ENCODE assay signal across 9 cellular contexts in the genomic region with DNA sequence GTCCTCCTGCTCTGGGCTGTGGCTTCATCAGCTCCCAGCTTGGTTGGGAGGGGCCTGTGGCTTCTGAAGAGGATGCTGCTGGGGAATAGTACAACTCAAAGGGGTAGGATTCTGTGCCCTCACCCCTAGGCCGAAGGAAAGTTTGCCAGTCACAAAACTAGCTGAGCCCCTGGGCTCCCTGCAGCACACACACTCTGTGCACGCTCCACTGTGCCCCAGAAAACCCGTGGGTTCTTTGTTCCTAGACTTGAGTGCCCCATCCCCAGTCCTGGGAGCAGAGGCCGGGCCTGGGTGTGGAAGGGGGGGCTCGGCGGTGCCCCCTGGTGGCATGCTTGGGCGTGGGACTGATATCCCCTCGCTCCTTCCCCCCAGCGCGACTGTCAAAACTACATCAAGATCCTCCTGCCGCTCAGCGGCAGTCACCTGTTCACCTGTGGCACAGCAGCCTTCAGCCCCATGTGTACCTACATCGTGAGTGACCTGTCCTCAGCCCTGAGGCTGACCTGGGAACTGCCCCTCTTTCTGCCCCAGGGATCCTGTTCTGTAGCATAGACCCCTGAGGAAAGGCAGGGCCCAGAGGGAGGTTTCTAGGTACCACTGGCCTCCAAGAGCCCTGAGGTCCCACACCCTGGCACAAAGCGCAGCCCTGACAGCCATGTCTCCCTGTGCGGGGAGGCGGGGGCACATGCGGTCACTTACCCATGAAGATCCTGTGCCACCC. TPM values are rescaled to one million over a fixed set of nuclear protein-coding genes. Genes with fewer than 3 reads are reported as not detected.
DNase-seq lines count a peak whose midpoint lies in the region; ATAC-seq and TF ChIP-seq lines count a peak whose summit lies in the region.
"Had no signal": no experiment of that assay in that cellular context is flagged by ENCODE, and none has a peak within 500 bp of the region (broad histone marks: within the 10 kb centered on the region; RNA-seq: fewer than 3 reads in every experiment).

No MANE protein-coding gene starts in this region.

- DNase-seq in D341Med (ENCODE audit: low spot score) (peak; percentile 87), Kasumi-1 (lab: John Stamatoyannopoulos, UW) (peak; percentile 47 to 59), endodermal cell (peak; percentile 86), amniotic stem cell (lab: John Stamatoyannopoulos, UW) (no peak), cerebellar nuclear complex (lab: John Stamatoyannopoulos, UW) (no peak)
- peak; percentile 58 for DNase-seq in activated CD4-positive, alpha-beta T cell treated with anti-CD3 and anti-CD28 coated beads, Interleukin-2, amount 50 U/mL, for 1 hour

- H3K9me3 Mint-ChIP-seq in endodermal cell = no peaks in the 10 kb centered on the region
- H3K9me3 Mint-ChIP-seq in nephron = no peaks in the 10 kb centered on the region

- no peak overlapping the region for H3K27ac ChIP-seq in endodermal cell (ENCODE audit: low read depth, low read length)

- no peak overlapping the region for H3K4me3 Mint-ChIP-seq in endodermal cell
- no peak overlapping the region for H3K4me3 Mint-ChIP-seq in nephron

- no peaks in the 10 kb centered on the region for H3K36me3 ChIP-seq in endodermal cell (ENCODE audit: control insufficient read depth, insufficient read depth, low read length)

- no peaks in the 10 kb centered on the region for H3K27me3 ChIP-seq in endodermal cell (ENCODE audit: control insufficient read depth, insufficient read depth, low read length, poor library complexity, severe bottlenecking)

- no peaks in the 10 kb centered on the region for H3K27me3 Mint-ChIP-seq in endodermal cell (ENCODE audit: insufficient read depth)
- no peaks in the 10 kb centered on the region for H3K27me3 Mint-ChIP-seq in nephron (ENCODE audit: low read depth)

- H3K36me3 Mint-ChIP-seq in endodermal cell (ENCODE audit: low read depth) (peaks cover 20% of the 10 kb centered on the region), nephron (ENCODE audit: low read depth) (peaks cover 23% of the 10 kb centered on the region)

- no peak for ATAC-seq in GM18907 (IDR thresholded peaks at IDR 0.05; ENCODE audit: unreplicated experiment)

- TF ChIP-seq CTCF in endodermal cell (conservative IDR thresholded peaks at IDR 0.05) = peak; percentile 87
- TF ChIP-seq CTCF in nephron (IDR thresholded peaks at IDR 0.05; ENCODE audit: unreplicated experiment in 3 of 3) = peak; percentile 55 to 64 (median 63)

- no peak overlapping the region for H3K4me3 ChIP-seq in endodermal cell (ENCODE audit: low read length)

- H3K4me1 ChIP-seq in endodermal cell (ENCODE audit: control insufficient read depth, insufficient read depth, low read length) = no peaks in the 10 kb centered on the region

- 66 to 70% methylated on average over 11 to 17 of the region's 17 CpGs for WGBS in endodermal cell (ENCODE audit: insufficient coverage in 1 of 2, insufficient read length in 1 of 2), 2 experiments

- no peak overlapping the region for H3K27ac Mint-ChIP-seq in endodermal cell
- no peak overlapping the region for H3K27ac Mint-ChIP-seq in nephron

- H3K4me1 Mint-ChIP-seq in endodermal cell (no peaks in the 10 kb centered on the region), nephron (no peaks in the 10 kb centered on the region)

- no peak overlapping the region for H3K9ac ChIP-seq in endodermal cell (ENCODE audit: extremely low read depth, low read length, poor library complexity, severe bottlenecking)

- no peaks in the 10 kb centered on the region for H3K9me3 ChIP-seq in endodermal cell (ENCODE audit: control insufficient read depth, low read length)

RNA-seq across cellular contexts. Expression of a gene that starts 14.2 kb away (rescaled TPM):
- total RNA-seq in endodermal cell = 10 to 100 TPM; 31.3 to 34.0 TPM
- polyA plus RNA-seq in endodermal cell (2013, experiment 1 of 2) = 19.0 TPM
- 19.4 TPM for polyA plus RNA-seq in endodermal cell (2013, experiment 2 of 2)

RNA-seq across cellular contexts. Expression of a gene that starts 14.4 kb away (rescaled TPM):
- 1 to 10 TPM; 4.8 to 5.4 TPM for total RNA-seq in endodermal cell
- 1.9 TPM for polyA plus RNA-seq in endodermal cell (2013, experiment 1 of 2)
- polyA plus RNA-seq in endodermal cell (2013, experiment 2 of 2) = 3.3 TPM

RNA-seq across cellular contexts. Expression of a gene that starts 18.5 kb away (rescaled TPM):
- 10 to 100 TPM; 25.1 to 33.1 TPM for total RNA-seq in endodermal cell
- 20.3 TPM for polyA plus RNA-seq in endodermal cell (2013, experiment 1 of 2)
- 19.6 TPM for polyA plus RNA-seq in endodermal cell (2013, experiment 2 of 2)

RNA-seq across cellular contexts. Expression of a gene that starts 29.8 kb away (rescaled TPM):
- total RNA-seq in endodermal cell = under 1 TPM; 0.15 to 0.46 TPM
- polyA plus RNA-seq in endodermal cell (2013, experiment 1 of 2) = 0.21 TPM
- polyA plus RNA-seq in endodermal cell (2013, experiment 2 of 2) = not detected
- total RNA-seq: LHCN-M2 had no signal

RNA-seq across cellular contexts. Expression of a gene that starts 45.9 kb away (rescaled TPM):
- 100 to 1,000 TPM in 1 of 2 donors, 10 to 100 TPM in 1; 89.3 to 103 TPM for total RNA-seq in endodermal cell
- 100 TPM for polyA plus RNA-seq in endodermal cell (2013, experiment 1 of 2)
- 98.5 TPM for polyA plus RNA-seq in endodermal cell (2013, experiment 2 of 2)

Comparison
In these comparisons a context has a peak if more than half of its experiments do, and no peak if none do; other contexts are left out.
1. DNase-seq: peak in D341Med (single experiment), Kasumi-1 (2 of 2), activated CD4-positive, alpha-beta T cell treated with anti-CD3 and anti-CD28 coated beads, Interleukin-2, amount 50 U/mL, for 1 hour (single experiment) and endodermal cell (single experiment); none in amniotic stem cell (single experiment) and cerebellar nuclear complex (0 of 2).